8 cellular contexts compared by ENCODE assay signal in genomic region chr17:78748730-78749317, GRCh38. TPM values are rescaled to one million over a fixed set of nuclear protein-coding genes. Genes with fewer than 3 reads are reported as not detected.
DNase-seq lines count a peak whose midpoint lies in the region; ATAC-seq and TF ChIP-seq lines count a peak whose summit lies in the region.

No MANE protein-coding gene starts in this region.

- DNase-seq in CMK (ENCODE audit: low read depth): peak; percentile 50
- DNase-seq in T-helper 9 cell: peak; percentile 64
- peak in 1 of 2 donors; percentile 66 for DNase-seq in memory B cell (ENCODE audit: low spot score in 2 of 2)
- DNase-seq in stromal cell of bone marrow (ENCODE audit: low read depth): peak; percentile 64
- DNase-seq in HEK293T (ENCODE audit: extremely low spot score): no peak
- DNase-seq in globus pallidus (ENCODE audit: low spot score): no peak

- ATAC-seq in HG03025 (IDR thresholded peaks at IDR 0.05; ENCODE audit: low FRiP score, unreplicated experiment): peak; percentile 49
- ATAC-seq in memory B cell (ENCODE audit: low read depth): peak; percentile 94

- peaks cover 6% of the 10 kb centered on the region for H3K36me3 Mint-ChIP-seq in brain
- peaks cover 2% of the 10 kb centered on the region for H3K36me3 Mint-ChIP-seq in memory B cell

- POLR2A ChIA-PET in HEK293T (lab: Yijun Ruan, JAX): no interaction called here

- TF ChIP-seq CTCF in brain (conservative IDR thresholded peaks at IDR 0.05): no peak

- H3K9me3 Mint-ChIP-seq in brain (no peaks in the 10 kb centered on the region), memory B cell (no peaks in the 10 kb centered on the region)

- H3K4me3 Mint-ChIP-seq in brain (no peak overlapping the region), memory B cell (peak overlapping the region; percentile 83)

- H3K4me1 Mint-ChIP-seq in brain (peaks cover 39% of the 10 kb centered on the region), memory B cell (peaks cover 61% of the 10 kb centered on the region)

- no peaks in the 10 kb centered on the region for H3K27me3 Mint-ChIP-seq in brain
- H3K27me3 Mint-ChIP-seq in memory B cell: no peaks in the 10 kb centered on the region

- H3K27ac Mint-ChIP-seq in brain (peak overlapping the region in 3 of 5 experiments; percentile 6 to 23 (median 7)), memory B cell (peak overlapping the region; percentile 94)

- CTCF ChIA-PET in HEK293T (lab: Yijun Ruan, JAX): no interaction called here

TF ChIP-seq in HEK293T, 16 proteins besides CTCF, POLR2A, EP300 and RAD21:
- TF ChIP-seq NFRKB (IDR thresholded peaks at IDR 0.05): no peak
- no peak for TF ChIP-seq TARDBP (IDR thresholded peaks at IDR 0.05)
- no peak for TF ChIP-seq ZNF384 (IDR thresholded peaks at IDR 0.05)
- TF ChIP-seq HDGF (IDR thresholded peaks at IDR 0.05; ENCODE audit: borderline replicate concordance): no peak
- TF ChIP-seq CTBP1 (IDR thresholded peaks at IDR 0.05; ENCODE audit: borderline replicate concordance): no peak
- no peak for TF ChIP-seq SP1 (IDR thresholded peaks at IDR 0.05)
- TF ChIP-seq FOXK2 (IDR thresholded peaks at IDR 0.05): no peak
- no peak for TF ChIP-seq PKNOX1 (IDR thresholded peaks at IDR 0.05)
- TF ChIP-seq SUZ12 (IDR thresholded peaks at IDR 0.05): no peak
- no peak for TF ChIP-seq LEF1 (IDR thresholded peaks at IDR 0.05; ENCODE audit: borderline replicate concordance)
- no peak for TF ChIP-seq ARNT (IDR thresholded peaks at IDR 0.05)
- no peak for TF ChIP-seq BHLHE40 (IDR thresholded peaks at IDR 0.05; ENCODE audit: borderline replicate concordance)
- TF ChIP-seq FOXA1 (IDR thresholded peaks at IDR 0.05): no peak
- no peak for TF ChIP-seq L3MBTL2 (conservative IDR thresholded peaks at IDR 0.05)
- TF ChIP-seq FOXM1 (IDR thresholded peaks at IDR 0.05; ENCODE audit: borderline replicate concordance): no peak
- no peak for TF ChIP-seq ELF4 (IDR thresholded peaks at IDR 0.05)

RNA-seq across cellular contexts. Expression of gene CYTH1, which starts 33.2 kb away (rescaled TPM):
- polyA plus RNA-seq in brain (ENCODE audit: insufficient read depth, low read depth, low replicate concordance): 33.6 TPM

Comparison
In these comparisons a context has a peak if more than half of its experiments do, and no peak if none do; other contexts are left out.
1. DNase-seq: peak in CMK (single experiment), T-helper 9 cell (single experiment) and stromal cell of bone marrow (single experiment); none in HEK293T (single experiment) and globus pallidus (single experiment).